16 cellular contexts compared by ENCODE assay signal in the genomic region with DNA sequence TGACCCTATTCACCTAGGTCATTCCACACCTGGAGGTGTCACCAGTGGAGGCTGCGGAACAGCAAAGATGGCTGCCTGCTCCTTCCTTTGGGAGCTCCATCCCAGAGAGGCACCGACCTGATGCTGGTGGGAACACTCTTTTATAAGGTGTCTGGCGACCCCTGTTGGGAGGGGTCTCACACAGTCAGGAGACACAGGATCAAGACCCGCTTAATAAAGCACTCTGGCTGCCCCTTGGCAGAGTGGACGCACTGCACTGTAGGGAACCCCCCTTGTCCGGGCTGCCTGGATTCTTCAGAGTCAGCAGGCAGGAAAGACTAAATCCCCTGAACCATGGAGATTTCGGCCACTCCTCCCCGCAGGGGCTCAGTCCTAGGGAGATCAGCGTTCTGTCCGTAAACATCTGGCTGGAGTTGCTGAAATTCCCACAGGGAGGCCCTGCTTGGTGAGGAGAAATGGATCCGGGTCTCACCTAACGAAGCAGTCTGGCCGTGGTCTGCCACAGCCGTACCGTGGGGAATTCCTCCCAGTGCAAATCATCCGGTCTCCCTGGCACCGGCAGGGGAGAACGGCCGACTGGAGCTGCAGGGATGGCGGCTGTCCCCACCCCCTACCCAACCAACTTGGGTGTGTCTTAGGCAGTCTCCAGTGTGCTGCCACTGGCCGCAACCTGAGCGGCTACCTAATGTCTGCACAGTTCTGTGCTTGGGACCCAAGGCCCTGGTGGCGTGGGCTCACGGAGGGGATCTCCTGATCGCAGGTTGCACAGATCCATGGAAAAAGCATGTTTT.
DNase-seq lines count a peak whose midpoint lies in the region; TF ChIP-seq lines count a peak whose summit lies in the region.
"Had no signal": no experiment of that assay in that cellular context is flagged by ENCODE, and none has a peak within 500 bp of the region (broad histone marks: within the 10 kb centered on the region; RNA-seq: fewer than 3 reads in every experiment).

No MANE protein-coding gene starts in this region.

- H3K79me2 ChIP-seq in OCI-LY3 (ENCODE audit: low read length): no peaks in the 10 kb centered on the region

- WGBS in esophagus squamous epithelium, 2 donors: 76 to 78% methylated on average over 5 to 8 of the region's 25 CpGs

- H3K27ac ChIP-seq in OCI-LY3 (ENCODE audit: low read length) (no peak overlapping the region), esophagus squamous epithelium (no peak overlapping the region)
- H3K27ac ChIP-seq: gastrocnemius medialis had no signal

- H3K4me2 ChIP-seq in OCI-LY3 (ENCODE audit: low read length): no peak overlapping the region

- H3K4me1 ChIP-seq in OCI-LY3 (ENCODE audit: low read length) (no peaks in the 10 kb centered on the region), esophagus squamous epithelium (no peaks in the 10 kb centered on the region)
- H3K4me1 ChIP-seq: gastrocnemius medialis had no signal

- H3K9ac ChIP-seq in OCI-LY3 (ENCODE audit: low read length): no peak overlapping the region

- H3K9me3 ChIP-seq in OCI-LY3 (ENCODE audit: insufficient read depth, low read length) (no peaks in the 10 kb centered on the region), esophagus squamous epithelium (no peaks in the 10 kb centered on the region)
- H3K9me3 ChIP-seq: gastrocnemius medialis had no signal

- H3K27me3 ChIP-seq in OCI-LY3 (ENCODE audit: low read depth, low read length) (no peaks in the 10 kb centered on the region), esophagus squamous epithelium (peaks cover 0 to 7% (median 0%) of the 10 kb centered on the region in 4 donors)
- H3K27me3 ChIP-seq: gastrocnemius medialis had no signal

- intact Hi-C loops in esophagus squamous epithelium (cut with DNase I): loop anchor here (10.0 kb wide), 1 partner anchor 878 kb away; no protein-coding TSS in a partner anchor

- no peaks in the 10 kb centered on the region for H4K20me1 ChIP-seq in OCI-LY3 (ENCODE audit: insufficient read depth, low read length)

- H3K36me3 ChIP-seq in OCI-LY3 (replicated peaks; ENCODE audit: low read depth, low read length) (no peaks in the 10 kb centered on the region), esophagus squamous epithelium (no peaks in the 10 kb centered on the region)
- H3K36me3 ChIP-seq: gastrocnemius medialis had no signal

- TF ChIP-seq CTCF in AG09309 (IDR thresholded peaks at IDR 0.05; ENCODE audit: control insufficient read depth, insufficient read depth, low read depth, low read length, missing control alignments): peak; percentile 12
- peak; percentile 19 for TF ChIP-seq CTCF in OCI-LY3 (IDR thresholded peaks at IDR 0.05; ENCODE audit: low read depth, low read length)
- peak; percentile 3 for TF ChIP-seq CTCF in epithelial cell of proximal tubule (conservative IDR thresholded peaks at IDR 0.05; ENCODE audit: low read depth, low read length)
- no peak for TF ChIP-seq CTCF in esophagus squamous epithelium (IDR thresholded peaks at IDR 0.05)

- TF ChIP-seq POLR2A in esophagus squamous epithelium (IDR thresholded peaks at IDR 0.05): no peak

- H2AFZ ChIP-seq in OCI-LY3 (ENCODE audit: low read depth, low read length): no peak overlapping the region

- no peak overlapping the region for H3K4me3 ChIP-seq in AG09309 (ENCODE audit: control insufficient read depth, low read depth, low read length)
- H3K4me3 ChIP-seq in OCI-LY3 (ENCODE audit: low read length): no peak overlapping the region
- H3K4me3 ChIP-seq in epithelial cell of proximal tubule (ENCODE audit: low read depth, low read length): no peak overlapping the region
- no peak overlapping the region for H3K4me3 ChIP-seq in esophagus squamous epithelium
- H3K4me3 ChIP-seq: gastrocnemius medialis had no signal

- DNase-seq in AG09309 (ENCODE audit: low read depth) (no peak), ELR (ENCODE audit: low read depth) (peak; percentile 19), epithelial cell of proximal tubule (ENCODE audit: low read depth) (no peak), GM19240 (ENCODE audit: insufficient read length, low spot score) (no peak), amygdala (lab: John Stamatoyannopoulos, UW) (no peak), esophagus squamous epithelium (lab: John Stamatoyannopoulos, UW) (no peak), AML-193 (lab: John Stamatoyannopoulos, UW) (no peak)
- DNase-seq: activated CD4-positive, CD25-positive, alpha-beta regulatory T cell; activated T-cell treated with anti-CD3 and anti-CD28 coated beads for 4 hours; cortex of kidney; gastrocnemius medialis; kidney glomerular epithelial cell; naive thymus-derived CD4-positive, alpha-beta T cell; NCI-H1092; right cardiac atrium had no signal

Comparison
In these comparisons a context has a peak if more than half of its experiments do, and no peak if none do; other contexts are left out.
1. CTCF ChIP-seq: peak in AG09309 (single experiment), OCI-LY3 (single experiment) and epithelial cell of proximal tubule (single experiment); none in esophagus squamous epithelium (0 of 6).